ENCODE assay signal across 2 cellular contexts in the genomic region with DNA sequence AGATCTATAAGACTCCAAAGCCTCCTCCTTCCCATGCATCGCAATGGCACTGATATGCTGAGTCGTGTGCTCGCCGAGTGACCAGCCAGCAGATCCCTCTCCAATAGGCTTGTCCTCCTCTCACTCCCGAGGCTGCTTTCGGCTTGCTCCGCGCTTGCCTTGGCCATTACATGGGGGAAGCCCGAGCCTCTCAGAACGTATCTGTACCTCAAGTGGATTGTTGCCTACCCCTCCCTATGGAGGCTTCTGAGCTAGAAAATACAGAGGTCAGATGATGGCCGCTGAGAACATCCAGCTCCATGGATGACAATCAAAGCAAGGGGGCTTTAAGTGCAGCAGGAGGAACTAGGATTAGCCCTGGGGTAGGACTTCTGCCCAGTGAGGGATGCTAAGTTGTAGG.
TF ChIP-seq lines count a peak whose summit lies in the region.

No MANE protein-coding gene starts in this region.

TF ChIP-seq in GM23338, 12 proteins besides CTCF, POLR2A, EP300 and RAD21:
- TF ChIP-seq, protein P1, sequence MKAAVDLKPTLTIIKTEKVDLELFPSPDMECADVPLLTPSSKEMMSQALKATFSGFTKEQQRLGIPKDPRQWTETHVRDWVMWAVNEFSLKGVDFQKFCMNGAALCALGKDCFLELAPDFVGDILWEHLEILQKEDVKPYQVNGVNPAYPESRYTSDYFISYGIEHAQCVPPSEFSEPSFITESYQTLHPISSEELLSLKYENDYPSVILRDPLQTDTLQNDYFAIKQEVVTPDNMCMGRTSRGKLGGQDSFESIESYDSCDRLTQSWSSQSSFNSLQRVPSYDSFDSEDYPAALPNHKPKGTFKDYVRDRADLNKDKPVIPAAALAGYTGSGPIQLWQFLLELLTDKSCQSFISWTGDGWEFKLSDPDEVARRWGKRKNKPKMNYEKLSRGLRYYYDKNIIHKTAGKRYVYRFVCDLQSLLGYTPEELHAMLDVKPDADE (IDR thresholded peaks at IDR 0.05): no peak
- no peak for TF ChIP-seq POLR2AphosphoS5 (IDR thresholded peaks at IDR 0.05; ENCODE audit: low read depth)
- TF ChIP-seq, protein P2, sequence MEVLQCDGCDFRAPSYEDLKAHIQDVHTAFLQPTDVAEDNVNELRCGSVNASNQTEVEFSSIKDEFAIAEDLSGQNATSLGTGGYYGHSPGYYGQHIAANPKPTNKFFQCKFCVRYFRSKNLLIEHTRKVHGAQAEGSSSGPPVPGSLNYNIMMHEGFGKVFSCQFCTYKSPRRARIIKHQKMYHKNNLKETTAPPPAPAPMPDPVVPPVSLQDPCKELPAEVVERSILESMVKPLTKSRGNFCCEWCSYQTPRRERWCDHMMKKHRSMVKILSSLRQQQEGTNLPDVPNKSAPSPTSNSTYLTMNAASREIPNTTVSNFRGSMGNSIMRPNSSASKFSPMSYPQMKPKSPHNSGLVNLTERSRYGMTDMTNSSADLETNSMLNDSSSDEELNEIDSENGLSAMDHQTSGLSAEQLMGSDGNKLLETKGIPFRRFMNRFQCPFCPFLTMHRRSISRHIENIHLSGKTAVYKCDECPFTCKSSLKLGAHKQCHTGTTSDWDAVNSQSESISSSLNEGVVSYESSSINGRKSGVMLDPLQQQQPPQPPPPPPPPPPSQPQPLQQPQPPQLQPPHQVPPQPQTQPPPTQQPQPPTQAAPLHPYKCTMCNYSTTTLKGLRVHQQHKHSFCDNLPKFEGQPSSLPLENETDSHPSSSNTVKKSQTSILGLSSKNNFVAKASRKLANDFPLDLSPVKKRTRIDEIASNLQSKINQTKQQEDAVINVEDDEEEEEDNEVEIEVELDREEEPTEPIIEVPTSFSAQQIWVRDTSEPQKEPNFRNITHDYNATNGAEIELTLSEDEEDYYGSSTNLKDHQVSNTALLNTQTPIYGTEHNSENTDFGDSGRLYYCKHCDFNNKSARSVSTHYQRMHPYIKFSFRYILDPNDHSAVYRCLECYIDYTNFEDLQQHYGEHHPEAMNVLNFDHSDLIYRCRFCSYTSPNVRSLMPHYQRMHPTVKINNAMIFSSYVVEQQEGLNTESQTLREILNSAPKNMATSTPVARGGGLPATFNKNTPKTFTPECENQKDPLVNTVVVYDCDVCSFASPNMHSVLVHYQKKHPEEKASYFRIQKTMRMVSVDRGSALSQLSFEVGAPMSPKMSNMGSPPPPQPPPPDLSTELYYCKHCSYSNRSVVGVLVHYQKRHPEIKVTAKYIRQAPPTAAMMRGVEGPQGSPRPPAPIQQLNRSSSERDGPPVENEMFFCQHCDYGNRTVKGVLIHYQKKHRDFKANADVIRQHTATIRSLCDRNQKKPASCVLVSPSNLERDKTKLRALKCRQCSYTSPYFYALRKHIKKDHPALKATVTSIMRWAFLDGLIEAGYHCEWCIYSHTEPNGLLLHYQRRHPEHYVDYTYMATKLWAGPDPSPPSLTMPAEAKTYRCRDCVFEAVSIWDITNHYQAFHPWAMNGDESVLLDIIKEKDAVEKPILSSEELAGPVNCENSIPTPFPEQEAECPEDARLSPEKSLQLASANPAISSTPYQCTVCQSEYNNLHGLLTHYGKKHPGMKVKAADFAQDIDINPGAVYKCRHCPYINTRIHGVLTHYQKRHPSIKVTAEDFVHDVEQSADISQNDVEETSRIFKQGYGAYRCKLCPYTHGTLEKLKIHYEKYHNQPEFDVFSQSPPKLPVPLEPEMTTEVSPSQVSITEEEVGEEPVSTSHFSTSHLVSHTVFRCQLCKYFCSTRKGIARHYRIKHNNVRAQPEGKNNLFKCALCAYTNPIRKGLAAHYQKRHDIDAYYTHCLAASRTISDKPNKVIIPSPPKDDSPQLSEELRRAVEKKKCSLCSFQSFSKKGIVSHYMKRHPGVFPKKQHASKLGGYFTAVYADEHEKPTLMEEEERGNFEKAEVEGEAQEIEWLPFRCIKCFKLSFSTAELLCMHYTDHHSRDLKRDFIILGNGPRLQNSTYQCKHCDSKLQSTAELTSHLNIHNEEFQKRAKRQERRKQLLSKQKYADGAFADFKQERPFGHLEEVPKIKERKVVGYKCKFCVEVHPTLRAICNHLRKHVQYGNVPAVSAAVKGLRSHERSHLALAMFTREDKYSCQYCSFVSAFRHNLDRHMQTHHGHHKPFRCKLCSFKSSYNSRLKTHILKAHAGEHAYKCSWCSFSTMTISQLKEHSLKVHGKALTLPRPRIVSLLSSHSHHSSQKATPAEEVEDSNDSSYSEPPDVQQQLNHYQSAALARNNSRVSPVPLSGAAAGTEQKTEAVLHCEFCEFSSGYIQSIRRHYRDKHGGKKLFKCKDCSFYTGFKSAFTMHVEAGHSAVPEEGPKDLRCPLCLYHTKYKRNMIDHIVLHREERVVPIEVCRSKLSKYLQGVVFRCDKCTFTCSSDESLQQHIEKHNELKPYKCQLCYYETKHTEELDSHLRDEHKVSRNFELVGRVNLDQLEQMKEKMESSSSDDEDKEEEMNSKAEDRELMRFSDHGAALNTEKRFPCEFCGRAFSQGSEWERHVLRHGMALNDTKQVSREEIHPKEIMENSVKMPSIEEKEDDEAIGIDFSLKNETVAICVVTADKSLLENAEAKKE (CRISPR knock-in tag; IDR thresholded peaks at IDR 0.05): no peak
- no peak for TF ChIP-seq NANOG (IDR thresholded peaks at IDR 0.05; ENCODE audit: borderline replicate concordance)
- no peak for TF ChIP-seq EZH2phosphoT487 (IDR thresholded peaks at IDR 0.05; ENCODE audit: unreplicated experiment)
- no peak for TF ChIP-seq EZH2 (IDR thresholded peaks at IDR 0.05; ENCODE audit: low read depth, unreplicated experiment)
- TF ChIP-seq, protein P3, sequence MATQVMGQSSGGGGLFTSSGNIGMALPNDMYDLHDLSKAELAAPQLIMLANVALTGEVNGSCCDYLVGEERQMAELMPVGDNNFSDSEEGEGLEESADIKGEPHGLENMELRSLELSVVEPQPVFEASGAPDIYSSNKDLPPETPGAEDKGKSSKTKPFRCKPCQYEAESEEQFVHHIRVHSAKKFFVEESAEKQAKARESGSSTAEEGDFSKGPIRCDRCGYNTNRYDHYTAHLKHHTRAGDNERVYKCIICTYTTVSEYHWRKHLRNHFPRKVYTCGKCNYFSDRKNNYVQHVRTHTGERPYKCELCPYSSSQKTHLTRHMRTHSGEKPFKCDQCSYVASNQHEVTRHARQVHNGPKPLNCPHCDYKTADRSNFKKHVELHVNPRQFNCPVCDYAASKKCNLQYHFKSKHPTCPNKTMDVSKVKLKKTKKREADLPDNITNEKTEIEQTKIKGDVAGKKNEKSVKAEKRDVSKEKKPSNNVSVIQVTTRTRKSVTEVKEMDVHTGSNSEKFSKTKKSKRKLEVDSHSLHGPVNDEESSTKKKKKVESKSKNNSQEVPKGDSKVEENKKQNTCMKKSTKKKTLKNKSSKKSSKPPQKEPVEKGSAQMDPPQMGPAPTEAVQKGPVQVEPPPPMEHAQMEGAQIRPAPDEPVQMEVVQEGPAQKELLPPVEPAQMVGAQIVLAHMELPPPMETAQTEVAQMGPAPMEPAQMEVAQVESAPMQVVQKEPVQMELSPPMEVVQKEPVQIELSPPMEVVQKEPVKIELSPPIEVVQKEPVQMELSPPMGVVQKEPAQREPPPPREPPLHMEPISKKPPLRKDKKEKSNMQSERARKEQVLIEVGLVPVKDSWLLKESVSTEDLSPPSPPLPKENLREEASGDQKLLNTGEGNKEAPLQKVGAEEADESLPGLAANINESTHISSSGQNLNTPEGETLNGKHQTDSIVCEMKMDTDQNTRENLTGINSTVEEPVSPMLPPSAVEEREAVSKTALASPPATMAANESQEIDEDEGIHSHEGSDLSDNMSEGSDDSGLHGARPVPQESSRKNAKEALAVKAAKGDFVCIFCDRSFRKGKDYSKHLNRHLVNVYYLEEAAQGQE (IDR thresholded peaks at IDR 0.05; ENCODE audit: unreplicated experiment): no peak
- no peak for TF ChIP-seq JUNB (IDR thresholded peaks at IDR 0.05; ENCODE audit: unreplicated experiment)
- no peak for TF ChIP-seq ZNF114 (CRISPR knock-in tag; IDR thresholded peaks at IDR 0.05)
- no peak for TF ChIP-seq STAT1 (IDR thresholded peaks at IDR 0.05; ENCODE audit: unreplicated experiment)

TF ChIP-seq in H1, 55 proteins besides CTCF, POLR2A, EP300 and RAD21:
- no peak for TF ChIP-seq NANOG (IDR thresholded peaks at IDR 0.05; ENCODE audit: insufficient read depth, low read depth, low read length, poor library complexity, severe bottlenecking)
TF ChIP-seq in H1: peak in this region for 0.
